In the genomic region with DNA sequence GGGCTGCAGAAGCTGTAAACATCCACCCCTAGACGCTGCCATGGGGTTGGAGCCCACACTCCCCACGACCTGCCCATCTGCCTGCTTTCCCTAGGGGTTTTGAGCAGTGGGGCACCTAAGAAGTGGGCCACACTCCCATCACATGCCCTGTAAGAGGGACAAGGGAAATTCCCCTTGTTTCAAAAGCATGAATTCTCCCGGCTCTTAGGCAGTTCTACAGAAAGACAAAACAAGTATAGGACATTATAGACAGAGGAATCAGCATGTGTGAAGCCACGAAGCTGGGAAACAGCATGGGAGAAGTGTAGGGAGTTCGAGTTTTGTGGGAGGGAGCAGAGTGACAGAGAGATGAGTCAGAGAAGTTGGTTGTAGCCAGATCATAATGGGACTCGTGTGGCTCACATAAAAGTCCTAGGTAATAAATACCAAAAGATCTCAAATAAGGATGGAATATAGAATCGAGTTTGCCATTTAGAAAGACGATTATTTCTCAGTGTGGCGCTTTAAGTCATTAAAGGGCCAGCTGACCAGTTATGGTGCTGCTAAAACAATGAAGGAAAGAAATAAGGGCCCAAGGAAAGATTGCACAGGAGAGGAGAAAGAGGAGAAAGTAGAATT, we compare ENCODE assay signal across 9 cellular contexts. TPM values are rescaled to one million over a fixed set of nuclear protein-coding genes. Genes with fewer than 3 reads are reported as not detected.
A peak's percentile ranks its signal among the peaks of the same experiment; 100 is the strongest.
DNase-seq lines count a peak whose midpoint lies in the region; ATAC-seq and TF ChIP-seq lines count a peak whose summit lies in the region.
"Had no signal": no experiment of that assay in that cellular context is flagged by ENCODE, and none has a peak within 500 bp of the region (broad histone marks: within the 10 kb centered on the region; RNA-seq: fewer than 3 reads in every experiment).

No MANE protein-coding gene starts in this region.

- H3K79me2 ChIP-seq in mesendoderm (ENCODE audit: control insufficient read depth, insufficient read depth, low read length) (no peaks in the 10 kb centered on the region), Karpas-422 (ENCODE audit: low read length) (peaks cover 12% of the 10 kb centered on the region)

- H2AFZ ChIP-seq in Karpas-422 (ENCODE audit: low read length): no peak overlapping the region

- TF ChIP-seq CTCF in Calu3 (IDR thresholded peaks at IDR 0.05; ENCODE audit: unreplicated experiment): no peak
- no peak for TF ChIP-seq CTCF in brain microvascular endothelial cell (IDR thresholded peaks at IDR 0.05; ENCODE audit: low read depth, low read length, missing control alignments)

- H3K4ac ChIP-seq in mesendoderm (ENCODE audit: low read depth, low read length): no peak overlapping the region

- H3K36me3 Mint-ChIP-seq in Calu3 (ENCODE audit: insufficient read depth, unreplicated experiment): peaks cover 9% of the 10 kb centered on the region

- H3K36me3 ChIP-seq in brain microvascular endothelial cell (replicated peaks): no peaks in the 10 kb centered on the region
- no peaks in the 10 kb centered on the region for H3K36me3 ChIP-seq in mesendoderm (ENCODE audit: control insufficient read depth, insufficient read depth, low read length)
- no peaks in the 10 kb centered on the region for H3K36me3 ChIP-seq in Karpas-422 (ENCODE audit: insufficient read depth, low read length)

- peaks cover 24% of the 10 kb centered on the region for H3K4me1 Mint-ChIP-seq in Calu3 (ENCODE audit: low read depth, unreplicated experiment)

- CTCF ChIA-PET in Calu3 (lab: Charles Lee): interaction anchor here (0.5 to 1.0 kb wide), 3 partner anchors 83 to 770 kb away, joined by 3 to 5 read pairs (median 4); no protein-coding TSS in a partner anchor

- BruUV-seq in Calu3 (replicated peaks; lab: Mats Ljungman, UMichigan): no TSS peak

- H3K27me3 ChIP-seq in brain microvascular endothelial cell (replicated peaks) (no peaks in the 10 kb centered on the region), mesendoderm (ENCODE audit: insufficient read depth, low read length, poor library complexity) (no peaks in the 10 kb centered on the region), Karpas-422 (ENCODE audit: low read length) (no peaks in the 10 kb centered on the region)

- no peak overlapping the region for H3K9ac ChIP-seq in mesendoderm (ENCODE audit: low read length)
- H3K9ac ChIP-seq in Karpas-422 (ENCODE audit: low read length): no peak overlapping the region

- H3K4me3 ChIP-seq in brain microvascular endothelial cell (ENCODE audit: low read depth, low read length) (no peak overlapping the region), mesendoderm (ENCODE audit: low read length) (no peak overlapping the region), Karpas-422 (ENCODE audit: low read length) (no peak overlapping the region)

- no CpG with 5 or more reads among the region's 9 CpGs for WGBS in mesendoderm (ENCODE audit: extremely low coverage, insufficient coverage, low lambda C conversion rate)

- H3K9me3 ChIP-seq in Karpas-422 (ENCODE audit: low read length): no peaks in the 10 kb centered on the region

- ATAC-seq in GM19395 (IDR thresholded peaks at IDR 0.05; ENCODE audit: unreplicated experiment) (no peak), GM19023 (IDR thresholded peaks at IDR 0.05; ENCODE audit: unreplicated experiment) (no peak)

- H3K4me3 Mint-ChIP-seq in Calu3 (ENCODE audit: low read depth, unreplicated experiment): peak overlapping the region; percentile 39

- H3K4me2 ChIP-seq in mesendoderm (ENCODE audit: low read length) (no peak overlapping the region), Karpas-422 (ENCODE audit: low read depth, low read length, poor library complexity, severe bottlenecking) (no peak overlapping the region)

- TF ChIP-seq RAD21 in Ishikawa (IDR thresholded peaks at IDR 0.05; ENCODE audit: low read depth): no peak

- H4K20me1 ChIP-seq in Karpas-422 (ENCODE audit: insufficient read depth, low read depth, low read length): no peaks in the 10 kb centered on the region

- H3K79me1 ChIP-seq in mesendoderm (ENCODE audit: low read length): no peaks in the 10 kb centered on the region

- TF ChIP-seq EP300 in Ishikawa (IDR thresholded peaks at IDR 0.05; ENCODE audit: borderline replicate concordance): no peak

- H3K9me3 Mint-ChIP-seq in Calu3 (ENCODE audit: low read depth, unreplicated experiment): no peaks in the 10 kb centered on the region

- H3K18ac ChIP-seq in mesendoderm (ENCODE audit: low read length): no peak overlapping the region

- no peak overlapping the region for H3K56ac ChIP-seq in mesendoderm (ENCODE audit: low read length)

- no peaks in the 10 kb centered on the region for H3K9me2 ChIP-seq in Karpas-422 (replicated peaks; ENCODE audit: insufficient read depth, low read length)

- no peaks in the 10 kb centered on the region for H3K27me3 Mint-ChIP-seq in Calu3 (ENCODE audit: unreplicated experiment)

- in situ Hi-C loops in brain microvascular endothelial cell (cut with HindIII; ENCODE audit: low pct_ligation_motif_present, low sequenced_read_pairs): no loop called here

- intact Hi-C loops in Calu3 (cut with micrococcal nuclease; ENCODE audit: unreplicated experiment): no loop called here

- no peak overlapping the region for H4K5ac ChIP-seq in mesendoderm (ENCODE audit: low read length)

- H2AK5ac ChIP-seq in mesendoderm (ENCODE audit: low read length): no peak overlapping the region

- no peak for DNase-seq in Calu3
- DNase-seq in brain microvascular endothelial cell: peak; percentile 76
- peak; percentile 48 for DNase-seq in mesendoderm
- no peak for DNase-seq in NCI-H526 (lab: John Stamatoyannopoulos, UW)
- DNase-seq in Karpas-422: no peak

- no peak overlapping the region for H3K23ac ChIP-seq in mesendoderm (ENCODE audit: low read length)

- peak overlapping the region; percentile 78 for H3K27ac Mint-ChIP-seq in Calu3 (ENCODE audit: unreplicated experiment)

- H2BK120ac ChIP-seq in mesendoderm (ENCODE audit: low read depth, low read length): no peak overlapping the region

- no peaks in the 10 kb centered on the region for H3K4me1 ChIP-seq in mesendoderm (ENCODE audit: control insufficient read depth, low read depth, low read length)
- no peaks in the 10 kb centered on the region for H3K4me1 ChIP-seq in Karpas-422 (ENCODE audit: low read length)

- no peak overlapping the region for H2BK5ac ChIP-seq in mesendoderm (ENCODE audit: low read length)

- no peak overlapping the region for H4K8ac ChIP-seq in mesendoderm (ENCODE audit: low read depth, low read length)

- H3K27ac ChIP-seq in brain microvascular endothelial cell: peak overlapping the region; percentile 89
- H3K27ac ChIP-seq in mesendoderm (ENCODE audit: low read depth, low read length): no peak overlapping the region
- no peak overlapping the region for H3K27ac ChIP-seq in Karpas-422 (ENCODE audit: low read length)

- no peak overlapping the region for H2BK15ac ChIP-seq in mesendoderm (replicated peaks; ENCODE audit: low read depth)

TF ChIP-seq in Ishikawa, 13 proteins besides CTCF, POLR2A, EP300 and RAD21:
- no peak for TF ChIP-seq FOXM1 (IDR thresholded peaks at IDR 0.05; ENCODE audit: borderline replicate concordance, low read depth)
- TF ChIP-seq, protein P1, sequence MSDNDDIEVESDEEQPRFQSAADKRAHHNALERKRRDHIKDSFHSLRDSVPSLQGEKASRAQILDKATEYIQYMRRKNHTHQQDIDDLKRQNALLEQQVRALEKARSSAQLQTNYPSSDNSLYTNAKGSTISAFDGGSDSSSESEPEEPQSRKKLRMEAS (IDR thresholded peaks at IDR 0.05): peak; percentile 55
- no peak for TF ChIP-seq TCF12 (IDR thresholded peaks at IDR 0.05; ENCODE audit: low read depth)
- TF ChIP-seq, protein P2, sequence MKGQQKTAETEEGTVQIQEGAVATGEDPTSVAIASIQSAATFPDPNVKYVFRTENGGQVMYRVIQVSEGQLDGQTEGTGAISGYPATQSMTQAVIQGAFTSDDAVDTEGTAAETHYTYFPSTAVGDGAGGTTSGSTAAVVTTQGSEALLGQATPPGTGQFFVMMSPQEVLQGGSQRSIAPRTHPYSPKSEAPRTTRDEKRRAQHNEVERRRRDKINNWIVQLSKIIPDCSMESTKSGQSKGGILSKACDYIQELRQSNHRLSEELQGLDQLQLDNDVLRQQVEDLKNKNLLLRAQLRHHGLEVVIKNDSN (IDR thresholded peaks at IDR 0.05): no peak
- TF ChIP-seq, protein P3, sequence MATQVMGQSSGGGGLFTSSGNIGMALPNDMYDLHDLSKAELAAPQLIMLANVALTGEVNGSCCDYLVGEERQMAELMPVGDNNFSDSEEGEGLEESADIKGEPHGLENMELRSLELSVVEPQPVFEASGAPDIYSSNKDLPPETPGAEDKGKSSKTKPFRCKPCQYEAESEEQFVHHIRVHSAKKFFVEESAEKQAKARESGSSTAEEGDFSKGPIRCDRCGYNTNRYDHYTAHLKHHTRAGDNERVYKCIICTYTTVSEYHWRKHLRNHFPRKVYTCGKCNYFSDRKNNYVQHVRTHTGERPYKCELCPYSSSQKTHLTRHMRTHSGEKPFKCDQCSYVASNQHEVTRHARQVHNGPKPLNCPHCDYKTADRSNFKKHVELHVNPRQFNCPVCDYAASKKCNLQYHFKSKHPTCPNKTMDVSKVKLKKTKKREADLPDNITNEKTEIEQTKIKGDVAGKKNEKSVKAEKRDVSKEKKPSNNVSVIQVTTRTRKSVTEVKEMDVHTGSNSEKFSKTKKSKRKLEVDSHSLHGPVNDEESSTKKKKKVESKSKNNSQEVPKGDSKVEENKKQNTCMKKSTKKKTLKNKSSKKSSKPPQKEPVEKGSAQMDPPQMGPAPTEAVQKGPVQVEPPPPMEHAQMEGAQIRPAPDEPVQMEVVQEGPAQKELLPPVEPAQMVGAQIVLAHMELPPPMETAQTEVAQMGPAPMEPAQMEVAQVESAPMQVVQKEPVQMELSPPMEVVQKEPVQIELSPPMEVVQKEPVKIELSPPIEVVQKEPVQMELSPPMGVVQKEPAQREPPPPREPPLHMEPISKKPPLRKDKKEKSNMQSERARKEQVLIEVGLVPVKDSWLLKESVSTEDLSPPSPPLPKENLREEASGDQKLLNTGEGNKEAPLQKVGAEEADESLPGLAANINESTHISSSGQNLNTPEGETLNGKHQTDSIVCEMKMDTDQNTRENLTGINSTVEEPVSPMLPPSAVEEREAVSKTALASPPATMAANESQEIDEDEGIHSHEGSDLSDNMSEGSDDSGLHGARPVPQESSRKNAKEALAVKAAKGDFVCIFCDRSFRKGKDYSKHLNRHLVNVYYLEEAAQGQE (IDR thresholded peaks at IDR 0.05; ENCODE audit: low read depth): no peak
- TF ChIP-seq TAF1 (IDR thresholded peaks at IDR 0.05; ENCODE audit: low read depth): no peak
- no peak for TF ChIP-seq CEBPB (IDR thresholded peaks at IDR 0.05)
TF ChIP-seq in Ishikawa: peak in this region for 1.

RNA-seq across cellular contexts. Expression of gene APOO, which starts 23.9 kb away (rescaled TPM):
- 46.8 and 50.0 TPM in 2 replicates for total RNA-seq in Calu3 (2022)
- 111 TPM for polyA plus RNA-seq in mesendoderm (2013, experiment 1 of 2)
- 114 TPM for polyA plus RNA-seq in mesendoderm (2013, experiment 2 of 2)
- 27.3 and 37.4 TPM in 2 replicates for total RNA-seq in Karpas-422 (2014; rRNA removed; shearing (Covaris generic); ENCODE audit: low replicate concordance)

RNA-seq across cellular contexts. Expression of gene CXorf58, which starts 24.0 kb away (rescaled TPM):
- total RNA-seq in Calu3 (2022): not detected in 2 replicates
- polyA plus RNA-seq in mesendoderm (2013, experiment 1 of 2): 0.03 TPM
- polyA plus RNA-seq in mesendoderm (2013, experiment 2 of 2): 0.03 TPM
- not detected in 2 replicates for total RNA-seq in Karpas-422 (2014; rRNA removed; shearing (Covaris generic); ENCODE audit: low replicate concordance)
- polyA plus RNA-seq: liver had no signal

Comparison
In these comparisons a context has a peak if more than half of its experiments do, and no peak if none do; other contexts are left out.
1. DNase-seq: peak in brain microvascular endothelial cell (single experiment) and mesendoderm (single experiment); none in Calu3 (single experiment), NCI-H526 (0 of 2) and Karpas-422 (single experiment).